8 cellular contexts compared by ENCODE assay signal in genomic region chr3:184513276-184514150, GRCh38. TPM values are rescaled to one million over a fixed set of nuclear protein-coding genes. Genes with fewer than 3 reads are reported as not detected.
DNase-seq lines count a peak whose midpoint lies in the region; ATAC-seq and TF ChIP-seq lines count a peak whose summit lies in the region.

No MANE protein-coding gene starts in this region.

- H3K4me3 ChIP-seq in choroid plexus epithelial cell (ENCODE audit: low read depth, low read length): peak overlapping the region; percentile 41

- peak overlapping the region; percentile 50 for H3K4me3 Mint-ChIP-seq in activated CD4-positive, alpha-beta T cell treated with anti-CD3 and anti-CD28 coated beads for 36 hours

- intact Hi-C loops in activated CD4-positive, alpha-beta T cell treated with anti-CD3 and anti-CD28 coated beads for 36 hours (cut with DNase I, micrococcal nuclease): loop anchor here (1.0 kb wide), 4 partner anchors 44 to 142 kb away; no protein-coding TSS in a partner anchor

- peak; percentile 67 for ATAC-seq in HG03196 (IDR thresholded peaks at IDR 0.05; ENCODE audit: unreplicated experiment)
- peak; percentile 99 for ATAC-seq in activated CD4-positive, alpha-beta T cell treated with anti-CD3 and anti-CD28 coated beads for 36 hours

- DNase-seq in NCI-H187 (lab: John Stamatoyannopoulos, UW) (peak; percentile 33 to 82), NCI-H187 treated with DMSO at 0.1 percent for 48 hours (lab: John Stamatoyannopoulos, UW) (no peak), NCI-H460 (ENCODE audit: extremely low read depth, low read depth) (peak; percentile 66), choroid plexus epithelial cell (ENCODE audit: low read depth) (peak; percentile 81), left kidney (ENCODE audit: low read depth, low spot score) (peak; percentile 95)
- peak; percentile 91 for DNase-seq in activated CD4-positive, alpha-beta T cell treated with anti-CD3 and anti-CD28 coated beads for 36 hours
- peak; percentile 58 to 77 (median 76) for DNase-seq in stimulated activated CD4-positive, alpha-beta T cell treated with anti-CD3 and anti-CD28 coated beads, Interleukin-1b, Interleukin-23, amount 100 ng/mL, for 24 hours (ENCODE audit: low read depth in 4 of 4, low spot score in 1 of 4)

- no peak overlapping the region for H3K27ac Mint-ChIP-seq in activated CD4-positive, alpha-beta T cell treated with anti-CD3 and anti-CD28 coated beads for 36 hours

- H3K9me3 Mint-ChIP-seq in activated CD4-positive, alpha-beta T cell treated with anti-CD3 and anti-CD28 coated beads for 36 hours (ENCODE audit: low read depth): no peaks in the 10 kb centered on the region

- H3K4me1 Mint-ChIP-seq in activated CD4-positive, alpha-beta T cell treated with anti-CD3 and anti-CD28 coated beads for 36 hours: peaks cover 9% of the 10 kb centered on the region

- CTCF ChIA-PET in activated CD4-positive, alpha-beta T cell treated with anti-CD3 and anti-CD28 coated beads for 36 hours (lab: Charles Lee): interaction anchor here (0.5 to 5.5 kb wide), 35 partner anchors 9 to 1385 kb away, joined by 3 to 53 read pairs (median 4); partner anchors contain the start of gene EPHB3

- no peaks in the 10 kb centered on the region for H3K36me3 Mint-ChIP-seq in activated CD4-positive, alpha-beta T cell treated with anti-CD3 and anti-CD28 coated beads for 36 hours (ENCODE audit: low read depth)

- peak; percentile 84 for TF ChIP-seq CTCF in choroid plexus epithelial cell (conservative IDR thresholded peaks at IDR 0.05; ENCODE audit: low read depth, low read length)

- H3K27me3 Mint-ChIP-seq in activated CD4-positive, alpha-beta T cell treated with anti-CD3 and anti-CD28 coated beads for 36 hours: peaks cover 43% of the 10 kb centered on the region

- POLR2A ChIA-PET in activated CD4-positive, alpha-beta T cell treated with anti-CD3 and anti-CD28 coated beads for 36 hours (lab: Charles Lee): interaction anchor here (0.6 kb wide), 1 partner anchor 142 kb away, joined by 3 read pairs; no protein-coding TSS in a partner anchor

RNA-seq across cellular contexts. Expression of gene EPHB3, which starts 48.1 kb away (rescaled TPM):
- not detected in 2 replicates for total RNA-seq in NCI-H460 (2014; rRNA removed; shearing (Covaris generic))
- polyA plus RNA-seq in NCI-H460 (2014; cell fraction: nucleus; rRNA removed): not detected in 2 replicates
- total RNA-seq in activated CD4-positive, alpha-beta T cell treated with anti-CD3 and anti-CD28 coated beads for 36 hours: not detected
